Comparison of ENCODE assay signal across 8 cellular contexts in the genomic region with DNA sequence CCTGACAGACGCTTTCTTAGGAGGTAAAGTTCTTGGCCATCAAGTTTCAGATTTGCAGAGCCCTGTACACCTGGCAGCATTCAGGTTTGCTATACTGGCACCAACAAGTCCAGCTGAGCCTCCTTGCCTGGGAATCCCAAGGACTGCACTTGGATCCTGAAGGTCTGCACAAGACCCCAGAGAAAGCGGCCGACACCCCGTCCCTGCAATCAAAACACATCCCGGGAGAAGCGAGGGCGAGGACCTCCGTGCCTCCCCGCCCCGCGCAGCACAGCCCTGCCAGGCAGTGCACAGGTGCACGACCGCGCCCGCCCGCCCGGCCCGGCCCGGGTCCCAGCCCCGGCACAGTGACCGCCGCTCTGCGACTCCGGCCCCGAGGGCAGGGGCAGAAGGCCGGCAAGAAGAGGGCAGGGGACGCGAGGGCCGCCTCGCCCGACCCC. TPM values are rescaled to one million over a fixed set of nuclear protein-coding genes. Genes with fewer than 3 reads are reported as not detected.
DNase-seq lines count a peak whose midpoint lies in the region; ATAC-seq and TF ChIP-seq lines count a peak whose summit lies in the region.

No MANE protein-coding gene starts in this region.

- intact Hi-C loops in right cardiac atrium (cut with DNase I) (loop anchor here in 1 of 4 donors (5.0 kb wide), 2 partner anchors 124 to 204 kb away; no protein-coding TSS in a partner anchor), spleen (cut with DNase I; ENCODE audit: low total_unique reads) (no loop called here)

- no peaks in the 10 kb centered on the region for H3K36me3 Mint-ChIP-seq in activated naive CD4-positive, alpha-beta T cell treated with anti-CD3 and anti-CD28 coated beads, Interleukin-2, amount 10 ng/mL, durations not matched to agents 7 days and 5 days

- H3K9me3 Mint-ChIP-seq in activated naive CD4-positive, alpha-beta T cell treated with anti-CD3 and anti-CD28 coated beads, Interleukin-2, amount 10 ng/mL, durations not matched to agents 7 days and 5 days: no peaks in the 10 kb centered on the region

- peaks cover 47% of the 10 kb centered on the region for H3K4me1 Mint-ChIP-seq in activated naive CD4-positive, alpha-beta T cell treated with anti-CD3 and anti-CD28 coated beads, Interleukin-2, amount 10 ng/mL, durations not matched to agents 7 days and 5 days

- no peak for TF ChIP-seq CTCF in spleen (IDR thresholded peaks at IDR 0.05 in 8 of 11, conservative IDR thresholded peaks at IDR 0.05 in 3 of 11)

- H3K36me3 ChIP-seq in spleen: no peaks in the 10 kb centered on the region

- peak overlapping the region; percentile 79 for H3K27ac Mint-ChIP-seq in activated naive CD4-positive, alpha-beta T cell treated with anti-CD3 and anti-CD28 coated beads, Interleukin-2, amount 10 ng/mL, durations not matched to agents 7 days and 5 days

- H3K9me3 ChIP-seq in right cardiac atrium (ENCODE audit: control insufficient read depth, low read length): no peaks in the 10 kb centered on the region
- H3K9me3 ChIP-seq in spleen: no peaks in the 10 kb centered on the region

- peak overlapping the region; percentile 93 for H3K4me3 Mint-ChIP-seq in activated naive CD4-positive, alpha-beta T cell treated with anti-CD3 and anti-CD28 coated beads, Interleukin-2, amount 10 ng/mL, durations not matched to agents 7 days and 5 days

- H3K4me3 ChIP-seq in right cardiac atrium (ENCODE audit: low read length): peak overlapping the region; percentile 81
- H3K4me3 ChIP-seq in spleen: peak overlapping the region; percentile 72 to 98 (median 93)

- DNase-seq in NCI-H82 (lab: John Stamatoyannopoulos, UW): peak; percentile 26
- DNase-seq in NCI-H82 treated with DMSO at 0.1 percent for 48 hours (lab: John Stamatoyannopoulos, UW; ENCODE audit: unreplicated experiment): no peak
- peak; percentile 35 for DNase-seq in activated naive CD4-positive, alpha-beta T cell treated with anti-CD3 and anti-CD28 coated beads, Interleukin-2, amount 10 ng/mL, durations not matched to agents 7 days and 5 days
- DNase-seq in right cardiac atrium: peak in 1 of 3 donors; percentile 26
- no peak for DNase-seq in spleen
- no peak for DNase-seq in NCI-H774 (lab: John Stamatoyannopoulos, UW)
- DNase-seq in GDM1 (lab: John Stamatoyannopoulos, UW): no peak

- no peak for TF ChIP-seq POLR2A in spleen (IDR thresholded peaks at IDR 0.05)

- peak overlapping the region; percentile 80 for H3K27ac ChIP-seq in right cardiac atrium (ENCODE audit: low read length)
- peak overlapping the region; percentile 93 to 97 (median 95) for H3K27ac ChIP-seq in spleen

- H3K27me3 ChIP-seq in right cardiac atrium (ENCODE audit: control insufficient read depth, insufficient read depth) (no peaks in the 10 kb centered on the region), spleen (replicated peaks in 1 of 7) (no peaks in the 10 kb centered on the region)

- peak; percentile 3 for ATAC-seq in HG03139 (IDR thresholded peaks at IDR 0.05; ENCODE audit: unreplicated experiment)
- peak; percentile 17 to 26 for ATAC-seq in right cardiac atrium

- peaks cover 4% of the 10 kb centered on the region for H3K4me1 ChIP-seq in right cardiac atrium (ENCODE audit: control insufficient read depth, insufficient read depth, low read length)
- peaks cover 16 to 67% (median 51%) of the 10 kb centered on the region in 6 donors for H3K4me1 ChIP-seq in spleen

- WGBS in right cardiac atrium: under 1% methylated on average over 31 of the region's 31 CpGs
- WGBS in spleen, 5 donors: 0 to 2% (median 2%) methylated on average over 7 to 31 of the region's 31 CpGs

- no peaks in the 10 kb centered on the region for H3K27me3 Mint-ChIP-seq in activated naive CD4-positive, alpha-beta T cell treated with anti-CD3 and anti-CD28 coated beads, Interleukin-2, amount 10 ng/mL, durations not matched to agents 7 days and 5 days

- CTCF ChIA-PET in activated naive CD4-positive, alpha-beta T cell treated with anti-CD3 and anti-CD28 coated beads, Interleukin-2, amount 10 ng/mL, durations not matched to agents 7 days and 5 days (lab: Charles Lee): interaction anchor here (2.1 to 3.2 kb wide), 2 partner anchors 10 to 200 kb away, joined by 8 to 10 read pairs; no protein-coding TSS in a partner anchor

RNA-seq across cellular contexts. Expression of a gene that starts 0.6 kb away (rescaled TPM):
- 10 to 100 TPM; 29.3 to 40.2 (median 31.8) TPM for total RNA-seq in right cardiac atrium
- 22.2 TPM for polyA plus RNA-seq in right cardiac atrium
- 100 to 1,000 TPM in 3 of 7 donors, 10 to 100 TPM in 4; 76.2 to 138 (median 97.3) TPM for total RNA-seq in spleen
- 10 to 100 TPM; 17.6 to 35.0 (median 24.6) TPM for polyA plus RNA-seq in spleen

RNA-seq across cellular contexts. Expression of a gene that starts 43.3 kb away (rescaled TPM):
- total RNA-seq in right cardiac atrium (1 to 10 TPM; 1.3 to 3.2 (median 2.1) TPM), spleen (under 1 TPM in 2 of 7 donors, not detected in 5; 0.36 to 0.70 TPM)
- polyA plus RNA-seq in right cardiac atrium (2.0 TPM), spleen (under 1 TPM; 0.10 to 0.23 (median 0.17) TPM)

Comparison
In these comparisons a context has a peak if more than half of its experiments do, and no peak if none do; other contexts are left out.
1. DNase-seq: peak in NCI-H82 (single experiment) and activated naive CD4-positive, alpha-beta T cell treated with anti-CD3 and anti-CD28 coated beads, Interleukin-2, amount 10 ng/mL, durations not matched to agents 7 days and 5 days (single experiment); none in NCI-H82 treated with DMSO at 0.1 percent for 48 hours (single experiment), spleen (single experiment), NCI-H774 (single experiment) and GDM1 (single experiment).